Comparison of ENCODE assay signal across 7 cellular contexts in genomic region chr18:58353581-58353980, GRCh38.
"Had no signal": no experiment of that assay in that cellular context is flagged by ENCODE, and none has a peak within 500 bp of the region (broad histone marks: within the 10 kb centered on the region; RNA-seq: fewer than 3 reads in every experiment).

No MANE protein-coding gene starts in this region.

- H3K27ac Mint-ChIP-seq: HFFc6 had no signal

- H3K9me3 ChIP-seq: HAP-1 had no signal

- H3K36me3 ChIP-seq: HAP-1 had no signal

- ATAC-seq: HCT116, K562 had no signal

- H3K9me3 Mint-ChIP-seq: HFFc6 had no signal

- H3K4me3 ChIP-seq: HAP-1, K562 had no signal

- H3K4me3 Mint-ChIP-seq: HFFc6 had no signal

- H3K4me1 ChIP-seq: HAP-1 had no signal

- DNase-seq: GOT3, H7, HFFc6, IMR-90 had no signal
